1 cellular context compared by ENCODE assay signal in the genomic region with DNA sequence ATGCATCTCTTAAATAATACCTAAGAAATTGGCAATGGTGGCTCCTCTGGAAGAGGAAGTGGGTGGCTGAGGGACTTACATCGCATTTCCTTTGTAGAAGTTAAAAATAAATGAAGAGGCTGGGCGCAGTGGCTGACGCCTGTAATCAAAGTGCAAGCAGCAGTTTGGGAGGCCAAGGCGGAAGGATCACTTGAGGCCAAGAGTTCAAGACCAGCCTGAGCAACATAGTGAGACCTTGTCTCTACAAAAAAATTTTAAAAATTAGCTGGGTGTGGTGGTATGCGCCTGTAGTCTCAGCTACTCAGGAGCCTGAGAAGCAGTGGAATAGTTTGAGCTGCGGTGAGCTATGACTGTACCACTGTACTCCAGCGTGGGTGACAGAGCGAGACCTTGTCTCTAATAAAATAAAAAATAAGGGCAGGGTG.
TF ChIP-seq lines count a peak whose summit lies in the region.

No MANE protein-coding gene starts in this region.

TF ChIP-seq in HepG2, 621 proteins besides CTCF, POLR2A, EP300 and RAD21 (continued from another document):
- TF ChIP-seq HMG20B (CRISPR knock-in tag; conservative IDR thresholded peaks at IDR 0.05) = no peak
- no peak for TF ChIP-seq RXRB (CRISPR knock-in tag; IDR thresholded peaks at IDR 0.05; ENCODE audit: borderline replicate concordance)
- TF ChIP-seq SUZ12 (IDR thresholded peaks at IDR 0.05; ENCODE audit: low read depth, low read length) = no peak
- no peak for TF ChIP-seq TBX2 (CRISPR knock-in tag; IDR thresholded peaks at IDR 0.05; ENCODE audit: borderline replicate concordance)
- TF ChIP-seq ZNF703 (CRISPR knock-in tag; IDR thresholded peaks at IDR 0.05; ENCODE audit: borderline replicate concordance) = no peak
- TF ChIP-seq ZBTB20 (CRISPR knock-in tag; IDR thresholded peaks at IDR 0.05; ENCODE audit: borderline replicate concordance, low read depth) = no peak
- no peak for TF ChIP-seq ZNF577 (CRISPR knock-in tag; IDR thresholded peaks at IDR 0.05; ENCODE audit: borderline replicate concordance, low read depth)
- TF ChIP-seq ZSCAN31 (CRISPR knock-in tag; IDR thresholded peaks at IDR 0.05; ENCODE audit: low read depth) = no peak
- no peak for TF ChIP-seq RARG (CRISPR knock-in tag; IDR thresholded peaks at IDR 0.05; ENCODE audit: low read depth)
- TF ChIP-seq TBX3 (IDR thresholded peaks at IDR 0.05; ENCODE audit: borderline replicate concordance) = no peak
- TF ChIP-seq SOX5 (CRISPR knock-in tag; IDR thresholded peaks at IDR 0.05; ENCODE audit: borderline replicate concordance) = no peak
- TF ChIP-seq PRMT3 (CRISPR knock-in tag; IDR thresholded peaks at IDR 0.05; ENCODE audit: borderline replicate concordance, low read depth) = no peak
- TF ChIP-seq MXD4 (CRISPR knock-in tag; IDR thresholded peaks at IDR 0.05) = no peak
TF ChIP-seq in HepG2: peak in this region for 0.
